19 cellular contexts compared by ENCODE assay signal in the genomic region with DNA sequence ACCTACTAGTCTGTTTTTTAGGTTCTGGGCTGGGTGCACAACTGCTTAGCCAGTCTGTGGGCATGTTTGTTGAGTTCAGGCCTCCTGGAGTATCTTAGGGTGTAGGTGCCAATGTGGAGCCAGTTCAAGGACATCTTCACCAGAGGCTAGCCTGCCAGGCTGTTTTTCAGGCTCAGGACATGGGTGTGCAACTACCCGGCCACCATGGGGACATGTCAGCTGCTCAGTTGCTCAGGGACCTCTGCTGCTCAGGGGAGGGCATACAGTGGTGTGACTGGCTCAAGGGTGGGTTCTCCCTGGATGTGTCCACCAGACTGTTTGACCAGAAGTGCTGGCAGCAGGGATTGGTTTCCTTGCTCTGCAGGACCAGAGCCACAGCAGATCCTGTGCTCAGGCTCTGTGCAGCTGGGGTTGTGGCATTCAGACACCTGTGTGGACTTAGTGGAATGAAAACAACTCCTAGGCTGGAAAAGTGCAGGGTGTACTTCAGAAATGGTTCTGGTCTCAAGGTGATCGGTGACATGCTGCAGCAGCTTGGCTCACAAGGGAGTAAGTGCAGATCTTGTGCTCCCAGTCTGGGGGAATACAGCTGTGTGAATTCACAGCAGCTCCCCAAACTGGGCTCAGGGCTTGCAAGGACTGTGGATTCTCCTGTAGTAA.
"Had no signal": no experiment of that assay in that cellular context is flagged by ENCODE, and none has a peak within 500 bp of the region (broad histone marks: within the 10 kb centered on the region; RNA-seq: fewer than 3 reads in every experiment).

No MANE protein-coding gene starts in this region.

- DNase-seq: erythroblast; foreskin keratinocyte; hippocampal formation; left colon; naive thymus-derived CD4-positive, alpha-beta T cell; nephron progenitor cell; sigmoid colon; stimulated activated CD4-positive, alpha-beta T cell treated with anti-CD3 and anti-CD28 coated beads, Interleukin-2, amount 100 ng/mL, for 24 hours; stimulated activated CD4-positive, alpha-beta T cell treated with anti-CD3 and anti-CD28 coated beads, Interleukin-4, amount 100 ng/mL, for 4 hours; stimulated activated naive CD4-positive, alpha-beta T cell; stomach; substantia nigra; transverse colon had no signal

- H3K4me1 ChIP-seq: foreskin keratinocyte, right atrium auricular region, sigmoid colon, stomach, transverse colon had no signal

- H3K36me3 ChIP-seq: right atrium auricular region, sigmoid colon, stomach, thoracic aorta, transverse colon had no signal

- H3K27me3 ChIP-seq: foreskin keratinocyte, right atrium auricular region, sigmoid colon, stomach, transverse colon had no signal

- H3K27ac Mint-ChIP-seq: dendritic cell treated with granulocyte-macrophage colony-stimulating factor and Interleukin-4, amounts not matched to agents 40 ng/mL and 50 ng/mL, for 4 days; naive thymus-derived CD4-positive, alpha-beta T cell; nephron progenitor cell had no signal

- ATAC-seq: foreskin keratinocyte; left colon; naive thymus-derived CD4-positive, alpha-beta T cell had no signal

- FAIRE-seq: colon, endothelial cell of umbilical vein had no signal

- H3K4me3 ChIP-seq: right atrium auricular region, sigmoid colon, skin epidermis, stomach, thoracic aorta, transverse colon had no signal

- H3K4me3 Mint-ChIP-seq: dendritic cell treated with granulocyte-macrophage colony-stimulating factor and Interleukin-4, amounts not matched to agents 40 ng/mL and 50 ng/mL, for 4 days; naive thymus-derived CD4-positive, alpha-beta T cell; nephron progenitor cell had no signal

- H3K27ac ChIP-seq: foreskin keratinocyte, right atrium auricular region, sigmoid colon, skin epidermis, stomach, thoracic aorta, transverse colon had no signal

- H3K4me1 Mint-ChIP-seq: nephron progenitor cell had no signal

- H3K27me3 Mint-ChIP-seq: dendritic cell treated with granulocyte-macrophage colony-stimulating factor and Interleukin-4, amounts not matched to agents 40 ng/mL and 50 ng/mL, for 4 days; naive thymus-derived CD4-positive, alpha-beta T cell had no signal
